Comparison of ENCODE assay signal across 17 cellular contexts in the genomic region with DNA sequence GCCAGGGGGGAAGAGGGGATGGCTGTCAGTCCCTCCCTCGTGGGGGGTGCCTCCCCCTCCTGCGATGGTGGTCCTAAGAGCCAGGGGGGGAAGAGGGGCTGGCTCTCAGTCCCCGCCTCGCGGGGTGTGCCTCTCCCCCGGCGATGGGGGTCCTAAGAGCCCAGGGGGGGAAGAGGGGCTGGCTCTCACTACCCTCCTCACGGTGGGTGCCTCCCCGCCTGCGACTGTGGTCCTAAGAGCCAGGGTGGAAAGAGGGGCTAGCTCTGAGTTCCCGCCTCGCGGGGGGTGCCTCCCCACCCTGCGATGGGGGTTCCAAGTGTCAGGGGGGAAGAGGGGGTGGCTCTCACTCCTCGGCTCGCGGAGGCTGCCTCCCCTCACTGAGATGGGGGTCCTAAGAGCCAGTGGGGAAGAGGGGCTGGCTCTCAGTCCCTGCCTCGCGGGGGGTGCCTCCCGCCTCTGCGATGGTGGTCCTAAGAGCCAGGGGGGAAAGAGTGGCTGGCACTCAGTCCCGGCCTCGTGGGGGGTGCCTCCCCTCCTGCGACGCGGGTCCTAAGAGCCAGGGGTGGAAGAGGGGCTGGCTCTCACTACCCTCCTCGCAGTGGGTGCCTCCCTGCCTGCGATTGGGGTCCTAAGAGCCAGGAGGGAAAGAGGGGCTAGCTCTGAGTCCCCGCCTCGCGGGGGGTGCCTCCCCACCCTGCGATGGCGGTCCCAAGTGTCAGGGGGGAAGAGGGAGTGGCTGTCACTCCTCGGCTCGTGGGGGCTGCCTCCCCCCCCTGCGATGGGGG.
A peak's percentile ranks its signal among the peaks of the same experiment; 100 is the strongest.
DNase-seq lines count a peak whose midpoint lies in the region; ATAC-seq and TF ChIP-seq lines count a peak whose summit lies in the region.
"Had no signal": no experiment of that assay in that cellular context is flagged by ENCODE, and none has a peak within 500 bp of the region (broad histone marks: within the 10 kb centered on the region; RNA-seq: fewer than 3 reads in every experiment).

No MANE protein-coding gene starts in this region.

- H3K4me3 Mint-ChIP-seq in osteocyte (ENCODE audit: unreplicated experiment): no peak overlapping the region
- H3K4me3 Mint-ChIP-seq: B cell had no signal

- H3K9me3 Mint-ChIP-seq in osteocyte (ENCODE audit: unreplicated experiment): peaks cover 5% of the 10 kb centered on the region

- H3K27ac Mint-ChIP-seq in osteocyte (ENCODE audit: unreplicated experiment): no peak overlapping the region
- H3K27ac Mint-ChIP-seq: B cell had no signal

- H3K4me3 ChIP-seq in heart right ventricle: no peak overlapping the region
- no peak overlapping the region for H3K4me3 ChIP-seq in esophagus muscularis mucosa
- H3K4me3 ChIP-seq: A549 had no signal

- no peak for TF ChIP-seq EP300 in esophagus muscularis mucosa (IDR thresholded peaks at IDR 0.05)

- H3K27ac ChIP-seq in heart right ventricle (no peak overlapping the region), esophagus muscularis mucosa (replicated peaks in 1 of 4) (no peak overlapping the region)
- H3K27ac ChIP-seq: A549 had no signal

- H3K36me3 Mint-ChIP-seq in osteocyte (ENCODE audit: unreplicated experiment): peaks cover 3% of the 10 kb centered on the region

- WGBS in heart right ventricle, 2 donors: 94 to 96% methylated on average over 30 to 36 of the region's 36 CpGs
- 97% methylated on average over 19 of the region's 36 CpGs for WGBS in esophagus muscularis mucosa

- H3K27me3 ChIP-seq in heart right ventricle (no peaks in the 10 kb centered on the region), esophagus muscularis mucosa (no peaks in the 10 kb centered on the region)

- peaks cover 0 to 23% (median 0%) of the 10 kb centered on the region in 11 donors for H3K9me3 ChIP-seq in heart right ventricle
- peaks cover 0 to 4% (median 0%) of the 10 kb centered on the region in 4 donors for H3K9me3 ChIP-seq in esophagus muscularis mucosa
- H3K9me3 ChIP-seq: A549 had no signal

- no peaks in the 10 kb centered on the region for H3K36me3 ChIP-seq in heart right ventricle
- H3K36me3 ChIP-seq in esophagus muscularis mucosa: no peaks in the 10 kb centered on the region

- no peak for TF ChIP-seq POLR2A in esophagus muscularis mucosa (IDR thresholded peaks at IDR 0.05; ENCODE audit: low read depth)

- peak; percentile 31 for DNase-seq in cardiac septum (ENCODE audit: low spot score)
- no peak for DNase-seq in heart right ventricle
- peak; percentile 75 for DNase-seq in esophagus muscularis mucosa (ENCODE audit: extremely low spot score)
- peak; percentile 83 for DNase-seq in osteocyte (ENCODE audit: extremely low spot score, unreplicated experiment)
- no peak for DNase-seq in NK-92 (lab: John Stamatoyannopoulos, UW; ENCODE audit: unreplicated experiment)
- no peak for DNase-seq in GM10266 (ENCODE audit: extremely low spot score)
- DNase-seq in NCI-H2029 treated with DMSO at 0.1 percent for 48 hours (lab: John Stamatoyannopoulos, UW): no peak
- DNase-seq: EL, GF-D8, Karpas-422, NCI-H1694, NCI-H2081 treated with DMSO at 0.1 percent for 48 hours, NCI-H2171 treated with DMSO at 0.1 percent for 48 hours, NCI-H446 had no signal

- intact Hi-C loops in cardiac septum (cut with DNase I): no loop called here
- intact Hi-C loops in heart right ventricle (cut with DNase I): no loop called here
- intact Hi-C loops in esophagus muscularis mucosa (cut with DNase I): no loop called here

- no peaks in the 10 kb centered on the region for H3K4me1 Mint-ChIP-seq in osteocyte (ENCODE audit: unreplicated experiment)
- H3K4me1 Mint-ChIP-seq: B cell had no signal

- TF ChIP-seq CTCF in heart right ventricle (IDR thresholded peaks at IDR 0.05) (no peak), esophagus muscularis mucosa (IDR thresholded peaks at IDR 0.05) (no peak), osteocyte (IDR thresholded peaks at IDR 0.05) (no peak), GM10266 (IDR thresholded peaks at IDR 0.05; ENCODE audit: control insufficient read depth, insufficient read depth, low read depth, missing control alignments) (no peak)

- H3K4me1 ChIP-seq in heart right ventricle (no peaks in the 10 kb centered on the region), esophagus muscularis mucosa (no peaks in the 10 kb centered on the region)
- H3K4me1 ChIP-seq: A549 had no signal

- ATAC-seq in heart right ventricle: no peak
- ATAC-seq: A549, Right ventricle myocardium inferior had no signal

- H3K27me3 Mint-ChIP-seq in osteocyte (ENCODE audit: unreplicated experiment): no peaks in the 10 kb centered on the region
- H3K27me3 Mint-ChIP-seq: B cell had no signal

Comparison
In these comparisons a context has a peak if more than half of its experiments do, and no peak if none do; other contexts are left out.
1. DNase-seq: peak in cardiac septum (single experiment), esophagus muscularis mucosa (single experiment) and osteocyte (single experiment); none in heart right ventricle (0 of 2), NK-92 (single experiment), GM10266 (single experiment) and NCI-H2029 treated with DMSO at 0.1 percent for 48 hours (single experiment).